Comparison of ENCODE assay signal across 28 cellular contexts in the genomic region with DNA sequence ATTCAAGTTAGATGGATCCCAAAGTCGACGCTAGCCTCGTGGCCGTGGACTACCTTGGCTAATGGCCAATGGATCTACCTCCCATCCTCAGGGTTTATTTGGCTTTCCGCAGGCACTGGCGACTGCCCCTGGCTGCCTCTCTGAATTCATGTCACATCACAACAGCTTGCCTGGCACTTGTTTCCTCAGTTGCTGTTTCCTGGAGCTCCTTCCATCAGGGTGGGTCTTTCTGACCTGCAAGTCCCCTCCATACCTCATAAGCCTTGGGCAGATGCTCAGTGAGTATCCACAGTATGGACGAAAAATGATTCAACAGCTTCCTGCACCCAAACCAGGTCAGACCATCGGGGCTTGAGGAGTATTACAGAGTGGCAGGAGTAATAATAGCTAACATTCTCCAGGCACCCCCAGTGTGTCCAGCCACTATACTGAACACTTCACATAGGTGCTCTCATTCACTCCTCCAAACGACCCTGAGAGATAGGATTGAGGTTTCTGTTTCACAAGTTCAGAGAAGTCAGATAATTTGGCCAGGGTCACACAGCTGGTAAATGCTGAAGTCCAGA.
"Had no signal": no experiment of that assay in that cellular context is flagged by ENCODE, and none has a peak within 500 bp of the region (broad histone marks: within the 10 kb centered on the region; RNA-seq: fewer than 3 reads in every experiment).

No MANE protein-coding gene starts in this region.

- H3K4me1 ChIP-seq: ascending aorta, breast epithelium, colonic mucosa, foreskin keratinocyte had no signal

- H3K4me3 ChIP-seq: ascending aorta, breast epithelium, cardiac muscle cell, colonic mucosa, gastrocnemius medialis had no signal

- H3K27ac ChIP-seq: ascending aorta, breast epithelium, cardiac muscle cell, colonic mucosa, foreskin keratinocyte, gastrocnemius medialis, VCaP had no signal

- H3K27me3 ChIP-seq: ascending aorta, breast epithelium, cardiac muscle cell, colonic mucosa, gastrocnemius medialis had no signal

- ATAC-seq: activated T-cell treated with anti-CD3 and anti-CD28 coated beads, Interleukin-2, amount 50 U/mL, for 4 hours; activated T-helper 17 cell treated with anti-CD3 and anti-CD28 coated beads, Interleukin-2, amount 50 U/mL, for 72 hours; esophagus mucosa; foreskin keratinocyte; gastrocnemius medialis; SK-N-SH treated with all-trans-retinoic acid at 6 μM for 48 hours; T-helper 17 cell; WTC11 had no signal

- DNase-seq: activated CD4-positive, alpha-beta memory T cell treated with anti-CD3 and anti-CD28 coated beads, Interleukin-2, amount 10 ng/mL, durations not matched to agents 7 days and 5 days; activated CD4-positive, alpha-beta T cell treated with anti-CD3 and anti-CD28 coated beads for 1 hour; activated CD4-positive, alpha-beta T cell treated with anti-CD3 and anti-CD28 coated beads for 4 hours; activated CD4-positive, alpha-beta T cell treated with anti-CD3 and anti-CD28 coated beads, Interleukin-2, amount 10 ng/mL, durations not matched to agents 7 days and 5 days; activated CD4-positive, alpha-beta T cell treated with anti-CD3 and anti-CD28 coated beads, Interleukin-2, amount 50 U/mL, for 4 hours; activated effector memory CD4-positive, alpha-beta T cell treated with Interleukin-2 at 50 U/mL for 16 hours; activated gamma-delta T cell treated with Interleukin-2 at 50 U/mL for 16 hours; activated naive CD4-positive, alpha-beta T cell treated with anti-CD3 and anti-CD28 coated beads, Interleukin-2, amount 50 U/mL, for 16 hours; activated naive CD4-positive, alpha-beta T cell treated with Interleukin-2 at 50 U/mL for 16 hours; activated T-cell treated with anti-CD3 and anti-CD28 coated beads, Interleukin-2, amount 50 U/mL, for 4 hours; central memory CD4-positive, alpha-beta T cell; cerebellar nuclear complex; colonic mucosa; effector memory CD4-positive, alpha-beta T cell; endodermal cell; foreskin keratinocyte; gastrocnemius medialis; glutamatergic neuron; T-helper 1 cell; T-helper 17 cell had no signal

- H3K36me3 ChIP-seq: ascending aorta, breast epithelium, cardiac muscle cell, colonic mucosa, gastrocnemius medialis had no signal

- H3K9me3 ChIP-seq: ascending aorta, colonic mucosa, gastrocnemius medialis had no signal
